22 cellular contexts compared by ENCODE assay signal in the genomic region with DNA sequence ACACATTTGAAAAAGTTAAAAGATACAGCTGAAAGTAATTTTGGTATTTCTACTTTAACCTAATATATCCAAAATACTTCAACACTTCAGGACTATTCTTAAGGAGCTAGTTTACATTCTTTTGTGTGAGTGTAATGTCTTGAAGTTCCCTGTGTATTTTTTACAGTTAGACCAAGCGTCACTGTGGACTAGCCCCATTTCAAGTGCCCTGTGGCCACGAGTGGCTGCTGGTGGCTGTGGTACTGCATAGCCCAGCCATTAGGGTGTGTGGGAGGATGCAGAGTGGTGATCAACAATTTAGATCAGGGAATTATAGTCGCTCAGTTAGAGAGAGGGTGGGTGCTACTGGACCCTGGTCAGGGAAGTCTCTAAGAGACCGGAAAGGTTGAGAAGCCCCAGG. TPM values are rescaled to one million over a fixed set of nuclear protein-coding genes. Genes with fewer than 3 reads are reported as not detected.
"Had no signal": no experiment of that assay in that cellular context is flagged by ENCODE, and none has a peak within 500 bp of the region (broad histone marks: within the 10 kb centered on the region; RNA-seq: fewer than 3 reads in every experiment).

No MANE protein-coding gene starts in this region.

- H3K4me3 ChIP-seq: colonic mucosa, heart right ventricle, SK-N-MC, skin epidermis, tibial nerve had no signal

- H3K36me3 Mint-ChIP-seq: activated CD4-positive, alpha-beta memory T cell treated with anti-CD3 and anti-CD28 coated beads for 36 hours; activated CD8-positive, alpha-beta memory T cell treated with anti-CD3 and anti-CD28 coated beads, Interleukin-2, amount 10 ng/mL, durations not matched to agents 7 days and 5 days; activated naive CD4-positive, alpha-beta T cell treated with anti-CD3 and anti-CD28 coated beads, Interleukin-2, amount 10 ng/mL, durations not matched to agents 7 days and 5 days; naive thymus-derived CD8-positive, alpha-beta T cell had no signal

- H3K27me3 ChIP-seq: colonic mucosa, tibial nerve had no signal

- H3K27me3 Mint-ChIP-seq: activated CD4-positive, alpha-beta memory T cell treated with anti-CD3 and anti-CD28 coated beads for 36 hours; activated CD8-positive, alpha-beta memory T cell treated with anti-CD3 and anti-CD28 coated beads, Interleukin-2, amount 10 ng/mL, durations not matched to agents 7 days and 5 days; naive thymus-derived CD8-positive, alpha-beta T cell had no signal

- H3K4me3 Mint-ChIP-seq: activated CD4-positive, alpha-beta memory T cell treated with anti-CD3 and anti-CD28 coated beads for 36 hours; activated CD8-positive, alpha-beta memory T cell treated with anti-CD3 and anti-CD28 coated beads, Interleukin-2, amount 10 ng/mL, durations not matched to agents 7 days and 5 days; activated naive CD4-positive, alpha-beta T cell treated with anti-CD3 and anti-CD28 coated beads, Interleukin-2, amount 10 ng/mL, durations not matched to agents 7 days and 5 days; activated T-cell treated with anti-CD3 and anti-CD28 coated beads, Interleukin-2, amount 50 U/mL, for 24 hours; naive thymus-derived CD8-positive, alpha-beta T cell had no signal

- H3K9me3 ChIP-seq: colonic mucosa, heart right ventricle, tibial nerve had no signal

- H3K27ac ChIP-seq: colonic mucosa, heart right ventricle, SK-N-MC, skin epidermis, tibial nerve, VCaP had no signal

- H3K9me3 Mint-ChIP-seq: activated CD4-positive, alpha-beta memory T cell treated with anti-CD3 and anti-CD28 coated beads for 36 hours; activated naive CD4-positive, alpha-beta T cell treated with anti-CD3 and anti-CD28 coated beads, Interleukin-2, amount 10 ng/mL, durations not matched to agents 7 days and 5 days; activated T-cell treated with anti-CD3 and anti-CD28 coated beads, Interleukin-2, amount 50 U/mL, for 24 hours; naive thymus-derived CD8-positive, alpha-beta T cell had no signal

- FAIRE-seq: frontal cortex had no signal

- H3K27ac Mint-ChIP-seq: activated CD4-positive, alpha-beta memory T cell treated with anti-CD3 and anti-CD28 coated beads for 36 hours; activated CD8-positive, alpha-beta memory T cell treated with anti-CD3 and anti-CD28 coated beads, Interleukin-2, amount 10 ng/mL, durations not matched to agents 7 days and 5 days; activated naive CD4-positive, alpha-beta T cell treated with anti-CD3 and anti-CD28 coated beads, Interleukin-2, amount 10 ng/mL, durations not matched to agents 7 days and 5 days; activated T-cell treated with anti-CD3 and anti-CD28 coated beads, Interleukin-2, amount 50 U/mL, for 24 hours had no signal

- DNase-seq: activated CD4-positive, alpha-beta memory T cell treated with anti-CD3 and anti-CD28 coated beads for 36 hours; activated CD4-positive, alpha-beta T cell treated with anti-CD3 and anti-CD28 coated beads for 1 hour; activated CD8-positive, alpha-beta memory T cell treated with anti-CD3 and anti-CD28 coated beads, Interleukin-2, amount 10 ng/mL, durations not matched to agents 7 days and 5 days; activated naive CD4-positive, alpha-beta T cell treated with anti-CD3 and anti-CD28 coated beads, Interleukin-2, amount 10 ng/mL, durations not matched to agents 7 days and 5 days; activated T-cell treated with anti-CD3 and anti-CD28 coated beads, Interleukin-2, amount 50 U/mL, for 24 hours; caudate nucleus; colonic mucosa; heart right ventricle; left cardiac atrium; naive thymus-derived CD8-positive, alpha-beta T cell; stimulated activated CD4-positive, alpha-beta T cell treated with anti-CD3 and anti-CD28 coated beads, Interleukin-15, amount 100 ng/mL, for 24 hours; stimulated activated CD4-positive, alpha-beta T cell treated with anti-CD3 and anti-CD28 coated beads, Interleukin-4, amount 100 ng/mL, for 4 hours; stimulated activated CD8-positive, alpha-beta memory T cell treated with anti-CD3 and anti-CD28 coated beads, Interleukin-4, amount 100 ng/mL, for 48 hours; stimulated activated naive CD4-positive, alpha-beta T cell treated with Interleukin-2 at 50 U/mL for 16 hours; substantia nigra; T-helper 1 cell had no signal

- H3K4me1 ChIP-seq: colonic mucosa, heart right ventricle had no signal

- H3K4me1 Mint-ChIP-seq: activated CD8-positive, alpha-beta memory T cell treated with anti-CD3 and anti-CD28 coated beads, Interleukin-2, amount 10 ng/mL, durations not matched to agents 7 days and 5 days; activated naive CD4-positive, alpha-beta T cell treated with anti-CD3 and anti-CD28 coated beads, Interleukin-2, amount 10 ng/mL, durations not matched to agents 7 days and 5 days had no signal

- H3K36me3 ChIP-seq: colonic mucosa, heart right ventricle, tibial nerve had no signal

- ATAC-seq: activated CD8-positive, alpha-beta memory T cell treated with anti-CD3 and anti-CD28 coated beads, Interleukin-2, amount 10 ng/mL, durations not matched to agents 7 days and 5 days; heart right ventricle; left cardiac atrium; naive thymus-derived CD8-positive, alpha-beta T cell had no signal

RNA-seq across cellular contexts. Expression of a gene that starts 0.9 kb away (rescaled TPM):
- total RNA-seq: activated CD4-positive, alpha-beta memory T cell treated with anti-CD3 and anti-CD28 coated beads for 36 hours; activated CD8-positive, alpha-beta memory T cell treated with anti-CD3 and anti-CD28 coated beads, Interleukin-2, amount 10 ng/mL, durations not matched to agents 7 days and 5 days; colonic mucosa; frontal cortex; heart right ventricle; left cardiac atrium; mucosa of gallbladder; naive thymus-derived CD8-positive, alpha-beta T cell; tibial nerve had no signal
- polyA plus RNA-seq: heart right ventricle; naive thymus-derived CD8-positive, alpha-beta T cell had no signal

RNA-seq across cellular contexts. Expression of a gene that starts 53.9 kb away (rescaled TPM):
- total RNA-seq: activated CD4-positive, alpha-beta memory T cell treated with anti-CD3 and anti-CD28 coated beads for 36 hours; activated CD8-positive, alpha-beta memory T cell treated with anti-CD3 and anti-CD28 coated beads, Interleukin-2, amount 10 ng/mL, durations not matched to agents 7 days and 5 days; colonic mucosa; frontal cortex; left cardiac atrium; mucosa of gallbladder; naive thymus-derived CD8-positive, alpha-beta T cell had no signal
- polyA plus RNA-seq: heart right ventricle; naive thymus-derived CD8-positive, alpha-beta T cell had no signal
